20 cellular contexts compared by ENCODE assay signal in genomic region chr19:2485428-2485827, GRCh38.
"Had no signal": no experiment of that assay in that cellular context is flagged by ENCODE, and none has a peak within 500 bp of the region (broad histone marks: within the 10 kb centered on the region; RNA-seq: fewer than 3 reads in every experiment).

No MANE protein-coding gene starts in this region.

- DNase-seq: activated CD4-positive, alpha-beta T cell treated with anti-CD3 and anti-CD28 coated beads for 48 hours; activated CD4-positive, alpha-beta T cell treated with anti-CD3 and anti-CD28 coated beads, Interleukin-2, amount 50 U/mL, for 48 hours; activated CD4-positive, CD25-positive, alpha-beta regulatory T cell treated with anti-CD3 and anti-CD28 coated beads, Interleukin-2, amount 50 U/mL, for 72 hours; activated CD8-positive, alpha-beta memory T cell treated with anti-CD3 and anti-CD28 coated beads, Interleukin-2, amount 10 ng/mL, durations not matched to agents 7 days and 5 days; activated effector memory CD4-positive, alpha-beta T cell treated with anti-CD3 and anti-CD28 coated beads, Interleukin-2, amount 50 U/mL, for 16 hours; activated naive CD4-positive, alpha-beta T cell treated with Interleukin-2 at 50 U/mL for 16 hours; activated T-cell treated with anti-CD3 and anti-CD28 coated beads, Interleukin-2, amount 50 U/mL, for 4 hours; amygdala; Kasumi-1; NCI-H146; NCI-H187 treated with DMSO at 0.1 percent for 48 hours; NCI-H2081 treated with DMSO at 0.1 percent for 48 hours; NCI-H446; NCI-H524; PC-9; SHP77 treated with DMSO at 0.1 percent for 48 hours had no signal

- H3K4me3 ChIP-seq: PC-9 had no signal

- H3K27ac Mint-ChIP-seq: activated CD8-positive, alpha-beta memory T cell treated with anti-CD3 and anti-CD28 coated beads, Interleukin-2, amount 10 ng/mL, durations not matched to agents 7 days and 5 days; activated naive CD4-positive, alpha-beta T cell treated with anti-CD3 and anti-CD28 coated beads, Interleukin-2, amount 50 U/mL, for 72 hours; brain; T-helper 1 cell treated with Interleukin-12 subunit alpha and Interleukin-12 subunit beta and Interleukin-4 antibody, amounts not matched to agents 30 μg/mL and 1 μg/mL, for 36 hours had no signal

- H3K4me3 Mint-ChIP-seq: activated CD8-positive, alpha-beta memory T cell treated with anti-CD3 and anti-CD28 coated beads, Interleukin-2, amount 10 ng/mL, durations not matched to agents 7 days and 5 days; activated T-cell treated with anti-CD3 and anti-CD28 coated beads, Interleukin-2, amount 50 U/mL, for 4 hours; brain; central memory CD8-positive, alpha-beta T cell; T-helper 1 cell treated with Interleukin-12 subunit alpha and Interleukin-12 subunit beta and Interleukin-4 antibody, amounts not matched to agents 30 μg/mL and 1 μg/mL, for 36 hours had no signal

- H3K4me2 ChIP-seq: PC-9 had no signal

- ATAC-seq: activated CD8-positive, alpha-beta memory T cell treated with anti-CD3 and anti-CD28 coated beads, Interleukin-2, amount 10 ng/mL, durations not matched to agents 7 days and 5 days; activated naive CD4-positive, alpha-beta T cell treated with anti-CD3 and anti-CD28 coated beads, Interleukin-2, amount 50 U/mL, for 72 hours; activated T-cell treated with anti-CD3 and anti-CD28 coated beads, Interleukin-2, amount 50 U/mL, for 4 hours had no signal

- H3K27ac ChIP-seq: PC-9 had no signal

- H2AFZ ChIP-seq: PC-9 had no signal
